In genomic region chr21:29378814-29379213, GRCh38 we compare ENCODE assay signal across 27 cellular contexts.
DNase-seq lines count a peak whose midpoint lies in the region; ATAC-seq, FAIRE-seq and TF ChIP-seq lines count a peak whose summit lies in the region.
"Had no signal": no experiment of that assay in that cellular context is flagged by ENCODE, and none has a peak within 500 bp of the region (broad histone marks: within the 10 kb centered on the region; RNA-seq: fewer than 3 reads in every experiment).

No MANE protein-coding gene starts in this region.

- no peak overlapping the region; the same call in 1 of the 2 replicates for H3K14ac ChIP-seq in IMR-90 (replicated peaks; ENCODE audit: low read depth, low read length)

- H3K4me2 ChIP-seq in IMR-90 (ENCODE audit: low read depth, low read length) (no peak overlapping the region), K562 (ENCODE audit: insufficient read depth, low read length) (no peak overlapping the region)

- H3K4me1 ChIP-seq in IMR-90 (ENCODE audit: control insufficient read depth, insufficient read depth, low read length): peaks cover 15% of the 10 kb centered on the region
- H3K4me1 ChIP-seq in K562 (replicated peaks in 1 of 2; ENCODE audit: control insufficient read depth in 2 of 2, insufficient read depth in 2 of 2, low read length in 2 of 2): no peaks in the 10 kb centered on the region
- H3K4me1 ChIP-seq: transverse colon had no signal

- no peak for FAIRE-seq in K562 (lab: Jason Lieb, UNC)
- FAIRE-seq: islet of Langerhans had no signal

- H3K4me1 Mint-ChIP-seq in activated CD8-positive, alpha-beta T cell treated with anti-CD3 and anti-CD28 coated beads, Interleukin-2, amount 10 ng/mL, durations not matched to agents 7 days and 5 days (ENCODE audit: low read depth): peaks cover 9% of the 10 kb centered on the region

- no peak overlapping the region for H3K56ac ChIP-seq in IMR-90 (ENCODE audit: extremely low read depth, insufficient read depth, low read length)

- DNase-seq in IMR-90: peak; percentile 56
- no peak for DNase-seq in K562 (ENCODE audit: extremely low read depth in 1 of 4, low spot score in 3 of 4)
- DNase-seq in fibroblast of peridontal ligament (ENCODE audit: extremely low read depth): peak; percentile 66
- DNase-seq in renal cortical epithelial cell (ENCODE audit: low read depth): peak; percentile 74
- DNase-seq in activated CD8-positive, alpha-beta T cell treated with anti-CD3 and anti-CD28 coated beads, Interleukin-2, amount 10 ng/mL, durations not matched to agents 7 days and 5 days: no peak
- no peak for DNase-seq in NCI-H1436 (lab: John Stamatoyannopoulos, UW)
- no peak for DNase-seq in GM19240 (ENCODE audit: insufficient read length, low spot score)
- DNase-seq: activated CD4-positive, alpha-beta T cell treated with anti-CD3 and anti-CD28 coated beads for 36 hours; activated CD8-positive, alpha-beta memory T cell treated with anti-CD3 and anti-CD28 coated beads, Interleukin-2, amount 10 ng/mL, durations not matched to agents 7 days and 5 days; activated naive CD4-positive, alpha-beta T cell treated with anti-CD3 and anti-CD28 coated beads, Interleukin-2, amount 10 ng/mL, durations not matched to agents 7 days and 5 days; activated T-cell treated with anti-CD3 and anti-CD28 coated beads, Interleukin-2, amount 50 U/mL, for 72 hours; anterior cingulate cortex; gastrocnemius medialis; hypothalamus; KBM-7; mucosa of descending colon; NCI-H1436 treated with DMSO at 0.1 percent for 48 hours; NCI-H524; posterior cingulate gyrus; sigmoid colon; stimulated activated naive CD8-positive, alpha-beta T cell treated with anti-CD3 and anti-CD28 coated beads, Interleukin-15, amount 100 ng/mL, for 72 hours; transverse colon had no signal

- BruUV-seq in IMR-90 (replicated peaks; lab: Mats Ljungman, UMichigan): no TSS peak
- no TSS peak for BruUV-seq in K562 (replicated peaks; lab: Mats Ljungman, UMichigan)

- H2BK15ac ChIP-seq in IMR-90 (ENCODE audit: low read depth, low read length): no peak overlapping the region

- H3K27me3 Mint-ChIP-seq in activated CD8-positive, alpha-beta T cell treated with anti-CD3 and anti-CD28 coated beads, Interleukin-2, amount 10 ng/mL, durations not matched to agents 7 days and 5 days (ENCODE audit: low read depth): no peaks in the 10 kb centered on the region
- H3K27me3 Mint-ChIP-seq: activated CD4-positive, alpha-beta T cell treated with anti-CD3 and anti-CD28 coated beads for 36 hours; activated CD8-positive, alpha-beta memory T cell treated with anti-CD3 and anti-CD28 coated beads, Interleukin-2, amount 10 ng/mL, durations not matched to agents 7 days and 5 days; activated naive CD4-positive, alpha-beta T cell treated with anti-CD3 and anti-CD28 coated beads, Interleukin-2, amount 10 ng/mL, durations not matched to agents 7 days and 5 days; central memory CD8-positive, alpha-beta T cell; stimulated activated naive CD8-positive, alpha-beta T cell treated with anti-CD3 and anti-CD28 coated beads, Interleukin-15, amount 100 ng/mL, for 72 hours had no signal

- H3K27me3 ChIP-seq in IMR-90 (ENCODE audit: control insufficient read depth, insufficient read depth, low read length) (no peaks in the 10 kb centered on the region), K562 (ENCODE audit: control insufficient read depth in 2 of 2, insufficient read depth in 2 of 2, low read length in 2 of 2) (no peaks in the 10 kb centered on the region)
- H3K27me3 ChIP-seq: gastrocnemius medialis, sigmoid colon, transverse colon had no signal

- H2BK20ac ChIP-seq in IMR-90 (ENCODE audit: low read depth, low read length): no peak overlapping the region

- H3K9me3 ChIP-seq in IMR-90 (ENCODE audit: control insufficient read depth, insufficient read depth, low read length) (no peaks in the 10 kb centered on the region), K562 (replicated peaks; ENCODE audit: control insufficient read depth, insufficient read depth, low read depth, low read length) (no peaks in the 10 kb centered on the region)
- H3K9me3 ChIP-seq: gastrocnemius medialis, mucosa of descending colon, sigmoid colon, transverse colon had no signal

- TF ChIP-seq RAD21 in IMR-90 (IDR thresholded peaks at IDR 0.05; ENCODE audit: low read length): no peak
- no peak for TF ChIP-seq RAD21 in K562 (CRISPR knock-in tag; conservative IDR thresholded peaks at IDR 0.05 in 1 of 2, IDR thresholded peaks at IDR 0.05 in 1 of 2)

- H4K91ac ChIP-seq in IMR-90 (ENCODE audit: insufficient read depth, low read depth, low read length): peak overlapping the region; percentile 9; the same call in 1 of the 2 replicates

- H2BK120ac ChIP-seq in IMR-90 (ENCODE audit: low read depth, low read length): peak overlapping the region; percentile 31; the same call in 1 of the 2 replicates

- dilution Hi-C loops in IMR-90 (cut with HindIII; ENCODE audit: low sequenced_read_pairs, unreplicated experiment): no loop called here

- H3K9ac ChIP-seq in IMR-90 (ENCODE audit: low read depth, low read length) (no peak overlapping the region), K562 (ENCODE audit: insufficient read depth in 1 of 2, low read depth in 2 of 2, low read length in 2 of 2) (no peak overlapping the region)

- no peaks in the 10 kb centered on the region for H4K20me1 ChIP-seq in IMR-90 (ENCODE audit: insufficient read depth, low read length)
- no peaks in the 10 kb centered on the region for H4K20me1 ChIP-seq in K562 (replicated peaks; ENCODE audit: control insufficient read depth, insufficient read depth, low read length)

- H2BK5ac ChIP-seq in IMR-90 (ENCODE audit: low read depth, low read length, poor library complexity, severe bottlenecking): peak overlapping the region; percentile 54

- peak overlapping the region; percentile 51; the same call in 1 of the 2 replicates for H3K18ac ChIP-seq in IMR-90 (ENCODE audit: low read depth, low read length)

- peaks cover 5 to 20% of the 10 kb centered on the region in 2 experiments; a peak in 1 of 4 replicates for H3K79me1 ChIP-seq in IMR-90 (ENCODE audit: low read depth in 1 of 2, low read length in 2 of 2)

- no peaks in the 10 kb centered on the region for H3K79me2 ChIP-seq in K562 (ENCODE audit: control insufficient read depth, insufficient read depth, low read length)

- H4K8ac ChIP-seq in IMR-90 (ENCODE audit: low read depth in 2 of 2, low read length in 2 of 2): peak overlapping the region in 1 of 2 experiments; percentile 23; a peak in 1 of 4 replicates

- TF ChIP-seq CTCF in IMR-90 (conservative IDR thresholded peaks at IDR 0.05; ENCODE audit: low read depth, low read length): no peak
- no peak for TF ChIP-seq CTCF in K562 (IDR thresholded peaks at IDR 0.05 in 2 of 3, conservative IDR thresholded peaks at IDR 0.05 in 1 of 3; ENCODE audit: insufficient read depth in 2 of 3, low read depth in 1 of 3, low read length in 3 of 3)

- H3K36me3 ChIP-seq in IMR-90 (ENCODE audit: control insufficient read depth, insufficient read depth, low read length) (no peaks in the 10 kb centered on the region), K562 (ENCODE audit: control insufficient read depth, insufficient read depth, low read length) (no peaks in the 10 kb centered on the region; the same call in 2 of the 3 replicates)
- H3K36me3 ChIP-seq: sigmoid colon, transverse colon had no signal

- no peak overlapping the region for H3K23ac ChIP-seq in IMR-90 (ENCODE audit: low read depth, low read length)

- H3K9me1 ChIP-seq in IMR-90 (ENCODE audit: insufficient read depth, low read length) (peaks cover 6% of the 10 kb centered on the region; the same call in 1 of the 2 replicates), K562 (ENCODE audit: control insufficient read depth, insufficient read depth, low read length) (no peaks in the 10 kb centered on the region)

- POLR2A ChIA-PET in IMR-90 (lab: Charles Lee; ENCODE audit: unreplicated experiment) (no interaction called here), K562 (lab: Yijun Ruan, JAX) (no interaction called here)
- POLR2A ChIA-PET in activated CD8-positive, alpha-beta T cell treated with anti-CD3 and anti-CD28 coated beads, Interleukin-2, amount 10 ng/mL, durations not matched to agents 7 days and 5 days (lab: Charles Lee): no interaction called here

- H3K27ac ChIP-seq in IMR-90 (ENCODE audit: insufficient read depth, low read length) (peak overlapping the region; percentile 61; the same call in 1 of the 2 replicates), K562 (ENCODE audit: extremely low read depth, low read depth, low read length) (no peak overlapping the region)
- H3K27ac ChIP-seq: gastrocnemius medialis, sigmoid colon, transverse colon had no signal

- no peak for TF ChIP-seq EP300 in K562 (IDR thresholded peaks at IDR 0.05; ENCODE audit: low read length)

- TF ChIP-seq POLR2A in IMR-90 (IDR thresholded peaks at IDR 0.05; ENCODE audit: low read depth, low read length) (no peak), K562 (conservative IDR thresholded peaks at IDR 0.05) (no peak)

- H4K5ac ChIP-seq in IMR-90 (ENCODE audit: low read depth, low read length): peak overlapping the region; percentile 34; the same call in 1 of the 2 replicates

- intact Hi-C loops in IMR-90 (cut with micrococcal nuclease) (no loop called here), K562 (cut with micrococcal nuclease) (loop anchor here (10.0 kb wide), 1 partner anchor 114 kb away; no protein-coding TSS in a partner anchor)

- CTCF ChIA-PET in IMR-90 (lab: Yijun Ruan, JAX) (no interaction called here), K562 (lab: Yijun Ruan, JAX; ENCODE audit: low intra/inter-chr PET ratio) (interaction anchor here (0.6 kb wide), 1 partner anchor 112 kb away, joined by 3 read pairs; no protein-coding TSS in a partner anchor)
- CTCF ChIA-PET in activated CD8-positive, alpha-beta T cell treated with anti-CD3 and anti-CD28 coated beads, Interleukin-2, amount 10 ng/mL, durations not matched to agents 7 days and 5 days (lab: Charles Lee): interaction anchor here (0.7 kb wide), 1 partner anchor 312 kb away, joined by 3 read pairs; no protein-coding TSS in a partner anchor

- no peak overlapping the region for H3K27ac Mint-ChIP-seq in activated CD8-positive, alpha-beta T cell treated with anti-CD3 and anti-CD28 coated beads, Interleukin-2, amount 10 ng/mL, durations not matched to agents 7 days and 5 days
- H3K27ac Mint-ChIP-seq: activated CD4-positive, alpha-beta T cell treated with anti-CD3 and anti-CD28 coated beads for 36 hours; activated CD8-positive, alpha-beta memory T cell treated with anti-CD3 and anti-CD28 coated beads, Interleukin-2, amount 10 ng/mL, durations not matched to agents 7 days and 5 days; activated naive CD4-positive, alpha-beta T cell treated with anti-CD3 and anti-CD28 coated beads, Interleukin-2, amount 10 ng/mL, durations not matched to agents 7 days and 5 days; activated T-cell treated with anti-CD3 and anti-CD28 coated beads, Interleukin-2, amount 50 U/mL, for 72 hours; nephron had no signal

- H2AK9ac ChIP-seq in IMR-90 (replicated peaks; ENCODE audit: low read depth, low read length, poor library complexity): no peak overlapping the region

- no CpG with 5 or more reads among the region's 4 CpGs for WGBS in IMR-90 (ENCODE audit: extremely low coverage in 2 of 2, insufficient read length in 1 of 2), 2 experiments
- WGBS in K562 (ENCODE audit: insufficient coverage, low coverage, missing lambda C conversion rate): 70% methylated on average over 4 of the region's 4 CpGs

- no peaks in the 10 kb centered on the region for H3K36me3 Mint-ChIP-seq in activated CD8-positive, alpha-beta T cell treated with anti-CD3 and anti-CD28 coated beads, Interleukin-2, amount 10 ng/mL, durations not matched to agents 7 days and 5 days (ENCODE audit: low read depth)
- H3K36me3 Mint-ChIP-seq: activated CD8-positive, alpha-beta memory T cell treated with anti-CD3 and anti-CD28 coated beads, Interleukin-2, amount 10 ng/mL, durations not matched to agents 7 days and 5 days had no signal

- H2AFZ ChIP-seq in IMR-90 (replicated peaks; ENCODE audit: low read length, poor library complexity) (no peak overlapping the region), K562 (ENCODE audit: low read depth, low read length) (no peak overlapping the region)

- in situ Hi-C loops in IMR-90 (cut with MboI; ENCODE audit: low sequenced_read_pairs) (no loop called here), K562 (cut with MboI) (no loop called here)

- H3K4me3 ChIP-seq in IMR-90 (ENCODE audit: insufficient read depth, low read depth, low read length) (no peak overlapping the region), K562 (no peak overlapping the region)
- H3K4me3 ChIP-seq: gastrocnemius medialis, mucosa of descending colon, sigmoid colon, transverse colon had no signal

- H3K9me3 Mint-ChIP-seq in activated CD8-positive, alpha-beta T cell treated with anti-CD3 and anti-CD28 coated beads, Interleukin-2, amount 10 ng/mL, durations not matched to agents 7 days and 5 days (ENCODE audit: insufficient read depth): no peaks in the 10 kb centered on the region
- H3K9me3 Mint-ChIP-seq: activated naive CD4-positive, alpha-beta T cell treated with anti-CD3 and anti-CD28 coated beads, Interleukin-2, amount 10 ng/mL, durations not matched to agents 7 days and 5 days; central memory CD8-positive, alpha-beta T cell; nephron; T-helper 1 cell treated with Interleukin-12 subunit alpha and Interleukin-12 subunit beta and Interleukin-4 antibody, amounts not matched to agents 30 μg/mL and 1 μg/mL, for 36 hours had no signal

- H3K4ac ChIP-seq in IMR-90 (ENCODE audit: low read depth, low read length): peak overlapping the region; percentile 20; the same call in 1 of the 2 replicates

- ATAC-seq in IMR-90 (ENCODE audit: low read depth) (peak; percentile 75), K562 (no peak), HG03565 (IDR thresholded peaks at IDR 0.05; ENCODE audit: unreplicated experiment) (no peak)
- ATAC-seq in activated CD8-positive, alpha-beta T cell treated with anti-CD3 and anti-CD28 coated beads, Interleukin-2, amount 10 ng/mL, durations not matched to agents 7 days and 5 days: no peak
- ATAC-seq: activated CD4-positive, alpha-beta T cell treated with anti-CD3 and anti-CD28 coated beads for 36 hours; activated CD8-positive, alpha-beta memory T cell treated with anti-CD3 and anti-CD28 coated beads, Interleukin-2, amount 10 ng/mL, durations not matched to agents 7 days and 5 days; activated T-cell treated with anti-CD3 and anti-CD28 coated beads, Interleukin-2, amount 50 U/mL, for 72 hours; gastrocnemius medialis; mucosa of descending colon; stimulated activated naive CD8-positive, alpha-beta T cell treated with anti-CD3 and anti-CD28 coated beads, Interleukin-15, amount 100 ng/mL, for 72 hours had no signal

- no peak overlapping the region for H2AK5ac ChIP-seq in IMR-90 (ENCODE audit: low read depth, low read length)

- no peak overlapping the region for H3K4me3 Mint-ChIP-seq in activated CD8-positive, alpha-beta T cell treated with anti-CD3 and anti-CD28 coated beads, Interleukin-2, amount 10 ng/mL, durations not matched to agents 7 days and 5 days
- H3K4me3 Mint-ChIP-seq: activated CD4-positive, alpha-beta T cell treated with anti-CD3 and anti-CD28 coated beads for 36 hours; activated CD8-positive, alpha-beta memory T cell treated with anti-CD3 and anti-CD28 coated beads, Interleukin-2, amount 10 ng/mL, durations not matched to agents 7 days and 5 days; activated naive CD4-positive, alpha-beta T cell treated with anti-CD3 and anti-CD28 coated beads, Interleukin-2, amount 10 ng/mL, durations not matched to agents 7 days and 5 days; activated T-cell treated with anti-CD3 and anti-CD28 coated beads, Interleukin-2, amount 50 U/mL, for 72 hours; central memory CD8-positive, alpha-beta T cell; nephron; stimulated activated naive CD8-positive, alpha-beta T cell treated with anti-CD3 and anti-CD28 coated beads, Interleukin-15, amount 100 ng/mL, for 72 hours; T-helper 1 cell treated with Interleukin-12 subunit alpha and Interleukin-12 subunit beta and Interleukin-4 antibody, amounts not matched to agents 30 μg/mL and 1 μg/mL, for 36 hours had no signal

Comparison
In these comparisons a context has a peak if more than half of its experiments do, and no peak if none do; other contexts are left out.
1. DNase-seq: peak in IMR-90 (single experiment), fibroblast of peridontal ligament (single experiment) and renal cortical epithelial cell (single experiment); none in K562 (0 of 4), activated CD8-positive, alpha-beta T cell treated with anti-CD3 and anti-CD28 coated beads, Interleukin-2, amount 10 ng/mL, durations not matched to agents 7 days and 5 days (single experiment), NCI-H1436 (single experiment) and GM19240 (single experiment).